Comparison of ENCODE assay signal across 1 cellular context in the genomic region with DNA sequence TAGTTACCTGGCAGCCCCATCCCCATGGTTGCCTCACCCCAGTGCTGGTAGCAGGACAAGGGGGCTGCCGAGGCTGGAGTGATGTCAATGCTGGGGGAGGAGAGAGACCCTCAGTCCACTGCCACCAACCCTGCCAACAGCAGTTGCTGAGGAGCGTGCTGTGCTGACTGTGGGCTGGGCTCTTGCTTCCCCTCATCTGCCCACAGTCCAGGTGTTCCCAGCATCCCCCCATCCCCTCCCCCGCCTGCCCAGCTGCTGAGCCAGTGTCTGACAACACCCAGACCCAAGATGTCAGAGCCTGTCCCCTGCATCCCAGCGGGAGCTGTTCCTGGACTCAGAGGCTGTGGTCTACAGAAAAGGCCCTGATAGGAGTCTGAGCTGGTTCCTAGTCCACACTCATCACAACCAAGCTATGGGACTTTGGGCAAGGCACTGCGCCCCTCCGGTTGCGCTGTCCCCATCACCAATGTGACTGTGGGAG.
TF ChIP-seq lines count a peak whose summit lies in the region.

No MANE protein-coding gene starts in this region.

TF ChIP-seq in GM23338, 12 proteins besides CTCF, POLR2A, EP300 and RAD21 (continued from another document):
- TF ChIP-seq, protein P1, sequence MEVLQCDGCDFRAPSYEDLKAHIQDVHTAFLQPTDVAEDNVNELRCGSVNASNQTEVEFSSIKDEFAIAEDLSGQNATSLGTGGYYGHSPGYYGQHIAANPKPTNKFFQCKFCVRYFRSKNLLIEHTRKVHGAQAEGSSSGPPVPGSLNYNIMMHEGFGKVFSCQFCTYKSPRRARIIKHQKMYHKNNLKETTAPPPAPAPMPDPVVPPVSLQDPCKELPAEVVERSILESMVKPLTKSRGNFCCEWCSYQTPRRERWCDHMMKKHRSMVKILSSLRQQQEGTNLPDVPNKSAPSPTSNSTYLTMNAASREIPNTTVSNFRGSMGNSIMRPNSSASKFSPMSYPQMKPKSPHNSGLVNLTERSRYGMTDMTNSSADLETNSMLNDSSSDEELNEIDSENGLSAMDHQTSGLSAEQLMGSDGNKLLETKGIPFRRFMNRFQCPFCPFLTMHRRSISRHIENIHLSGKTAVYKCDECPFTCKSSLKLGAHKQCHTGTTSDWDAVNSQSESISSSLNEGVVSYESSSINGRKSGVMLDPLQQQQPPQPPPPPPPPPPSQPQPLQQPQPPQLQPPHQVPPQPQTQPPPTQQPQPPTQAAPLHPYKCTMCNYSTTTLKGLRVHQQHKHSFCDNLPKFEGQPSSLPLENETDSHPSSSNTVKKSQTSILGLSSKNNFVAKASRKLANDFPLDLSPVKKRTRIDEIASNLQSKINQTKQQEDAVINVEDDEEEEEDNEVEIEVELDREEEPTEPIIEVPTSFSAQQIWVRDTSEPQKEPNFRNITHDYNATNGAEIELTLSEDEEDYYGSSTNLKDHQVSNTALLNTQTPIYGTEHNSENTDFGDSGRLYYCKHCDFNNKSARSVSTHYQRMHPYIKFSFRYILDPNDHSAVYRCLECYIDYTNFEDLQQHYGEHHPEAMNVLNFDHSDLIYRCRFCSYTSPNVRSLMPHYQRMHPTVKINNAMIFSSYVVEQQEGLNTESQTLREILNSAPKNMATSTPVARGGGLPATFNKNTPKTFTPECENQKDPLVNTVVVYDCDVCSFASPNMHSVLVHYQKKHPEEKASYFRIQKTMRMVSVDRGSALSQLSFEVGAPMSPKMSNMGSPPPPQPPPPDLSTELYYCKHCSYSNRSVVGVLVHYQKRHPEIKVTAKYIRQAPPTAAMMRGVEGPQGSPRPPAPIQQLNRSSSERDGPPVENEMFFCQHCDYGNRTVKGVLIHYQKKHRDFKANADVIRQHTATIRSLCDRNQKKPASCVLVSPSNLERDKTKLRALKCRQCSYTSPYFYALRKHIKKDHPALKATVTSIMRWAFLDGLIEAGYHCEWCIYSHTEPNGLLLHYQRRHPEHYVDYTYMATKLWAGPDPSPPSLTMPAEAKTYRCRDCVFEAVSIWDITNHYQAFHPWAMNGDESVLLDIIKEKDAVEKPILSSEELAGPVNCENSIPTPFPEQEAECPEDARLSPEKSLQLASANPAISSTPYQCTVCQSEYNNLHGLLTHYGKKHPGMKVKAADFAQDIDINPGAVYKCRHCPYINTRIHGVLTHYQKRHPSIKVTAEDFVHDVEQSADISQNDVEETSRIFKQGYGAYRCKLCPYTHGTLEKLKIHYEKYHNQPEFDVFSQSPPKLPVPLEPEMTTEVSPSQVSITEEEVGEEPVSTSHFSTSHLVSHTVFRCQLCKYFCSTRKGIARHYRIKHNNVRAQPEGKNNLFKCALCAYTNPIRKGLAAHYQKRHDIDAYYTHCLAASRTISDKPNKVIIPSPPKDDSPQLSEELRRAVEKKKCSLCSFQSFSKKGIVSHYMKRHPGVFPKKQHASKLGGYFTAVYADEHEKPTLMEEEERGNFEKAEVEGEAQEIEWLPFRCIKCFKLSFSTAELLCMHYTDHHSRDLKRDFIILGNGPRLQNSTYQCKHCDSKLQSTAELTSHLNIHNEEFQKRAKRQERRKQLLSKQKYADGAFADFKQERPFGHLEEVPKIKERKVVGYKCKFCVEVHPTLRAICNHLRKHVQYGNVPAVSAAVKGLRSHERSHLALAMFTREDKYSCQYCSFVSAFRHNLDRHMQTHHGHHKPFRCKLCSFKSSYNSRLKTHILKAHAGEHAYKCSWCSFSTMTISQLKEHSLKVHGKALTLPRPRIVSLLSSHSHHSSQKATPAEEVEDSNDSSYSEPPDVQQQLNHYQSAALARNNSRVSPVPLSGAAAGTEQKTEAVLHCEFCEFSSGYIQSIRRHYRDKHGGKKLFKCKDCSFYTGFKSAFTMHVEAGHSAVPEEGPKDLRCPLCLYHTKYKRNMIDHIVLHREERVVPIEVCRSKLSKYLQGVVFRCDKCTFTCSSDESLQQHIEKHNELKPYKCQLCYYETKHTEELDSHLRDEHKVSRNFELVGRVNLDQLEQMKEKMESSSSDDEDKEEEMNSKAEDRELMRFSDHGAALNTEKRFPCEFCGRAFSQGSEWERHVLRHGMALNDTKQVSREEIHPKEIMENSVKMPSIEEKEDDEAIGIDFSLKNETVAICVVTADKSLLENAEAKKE (CRISPR knock-in tag; IDR thresholded peaks at IDR 0.05) = no peak
- TF ChIP-seq EZH2 (IDR thresholded peaks at IDR 0.05; ENCODE audit: low read depth, unreplicated experiment) (no peak), NANOG (IDR thresholded peaks at IDR 0.05; ENCODE audit: borderline replicate concordance) (no peak), EZH2phosphoT487 (IDR thresholded peaks at IDR 0.05; ENCODE audit: unreplicated experiment) (no peak), CREB1 (CRISPR knock-in tag; IDR thresholded peaks at IDR 0.05; ENCODE audit: low read depth) (no peak), ETS1 (IDR thresholded peaks at IDR 0.05) (no peak), REST (IDR thresholded peaks at IDR 0.05; ENCODE audit: unreplicated experiment) (no peak)
